ENCODE assay signal across 18 cellular contexts in the genomic region with DNA sequence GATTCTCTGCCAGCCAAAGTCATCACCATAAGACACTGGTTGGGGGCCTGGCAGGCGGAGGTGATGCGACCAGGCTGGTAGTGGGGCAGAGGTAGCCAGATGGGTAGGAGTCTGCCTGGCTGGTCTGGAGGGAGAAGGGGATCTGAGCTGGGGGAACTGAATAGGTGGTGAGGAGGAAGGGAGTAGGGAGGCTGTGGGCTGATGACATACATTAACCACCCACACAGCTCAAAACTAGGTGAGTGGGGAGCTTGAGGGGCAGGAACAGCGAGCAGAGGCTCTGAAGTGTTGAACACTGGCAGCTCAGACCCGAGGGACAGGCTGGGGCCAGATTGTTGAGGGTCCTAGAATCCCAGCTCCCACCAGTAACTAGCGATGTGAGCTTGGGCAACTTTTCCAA.
DNase-seq lines count a peak whose midpoint lies in the region; ATAC-seq and TF ChIP-seq lines count a peak whose summit lies in the region.
"Had no signal": no experiment of that assay in that cellular context is flagged by ENCODE, and none has a peak within 500 bp of the region (broad histone marks: within the 10 kb centered on the region; RNA-seq: fewer than 3 reads in every experiment).

No MANE protein-coding gene starts in this region.

- H3K9me3 ChIP-seq in right atrium auricular region (no peaks in the 10 kb centered on the region), heart left ventricle (no peaks in the 10 kb centered on the region), endodermal cell (ENCODE audit: control insufficient read depth, low read length) (no peaks in the 10 kb centered on the region), gastrocnemius medialis (no peaks in the 10 kb centered on the region)
- H3K9me3 ChIP-seq: SJSA1 had no signal

- ATAC-seq in heart left ventricle (no peak), gastrocnemius medialis (no peak), GM18502 (IDR thresholded peaks at IDR 0.05; ENCODE audit: poor library complexity, unreplicated experiment) (no peak)
- ATAC-seq: HepG2 had no signal

- TF ChIP-seq CTCF in right atrium auricular region (IDR thresholded peaks at IDR 0.05) (no peak), heart left ventricle (IDR thresholded peaks at IDR 0.05) (no peak), endodermal cell (conservative IDR thresholded peaks at IDR 0.05) (no peak), gastrocnemius medialis (IDR thresholded peaks at IDR 0.05 in 4 of 5, conservative IDR thresholded peaks at IDR 0.05 in 1 of 5) (no peak)

- no peaks in the 10 kb centered on the region for H3K9me3 Mint-ChIP-seq in endodermal cell
- H3K9me3 Mint-ChIP-seq: activated CD4-positive, alpha-beta T cell treated with anti-CD3 and anti-CD28 coated beads, Interleukin-2, amount 10 ng/mL, durations not matched to agents 24 days and 14 days; stimulated activated naive CD8-positive, alpha-beta T cell treated with anti-CD3 and anti-CD28 coated beads, Interleukin-15, Interleukin-2, amounts not matched to agents 100 ng/mL and 50 ng/mL, for 24 hours; T-helper 1 cell treated with Interleukin-12 subunit alpha and Interleukin-12 subunit beta and Interleukin-4 antibody, amounts not matched to agents 30 μg/mL and 1 μg/mL, for 36 hours had no signal

- no peaks in the 10 kb centered on the region for H3K36me3 Mint-ChIP-seq in endodermal cell (ENCODE audit: low read depth)
- H3K36me3 Mint-ChIP-seq: naive thymus-derived CD4-positive, alpha-beta T cell had no signal

- H3K27me3 Mint-ChIP-seq in endodermal cell (ENCODE audit: insufficient read depth), result peaks cover 5% of the 10 kb centered on the region

- H3K27ac Mint-ChIP-seq in endodermal cell, result peak overlapping the region; percentile 11
- H3K27ac Mint-ChIP-seq: activated CD4-positive, alpha-beta T cell treated with anti-CD3 and anti-CD28 coated beads, Interleukin-2, amount 10 ng/mL, durations not matched to agents 24 days and 14 days; naive thymus-derived CD4-positive, alpha-beta T cell; stimulated activated naive CD8-positive, alpha-beta T cell treated with anti-CD3 and anti-CD28 coated beads, Interleukin-15, Interleukin-2, amounts not matched to agents 100 ng/mL and 50 ng/mL, for 24 hours; T-helper 1 cell treated with Interleukin-12 subunit alpha and Interleukin-12 subunit beta and Interleukin-4 antibody, amounts not matched to agents 30 μg/mL and 1 μg/mL, for 36 hours had no signal

- in situ Hi-C loops in gastrocnemius medialis (cut with MboI; ENCODE audit: low sequenced_read_pairs in 4 of 4), result no loop called here

- peaks cover 33% of the 10 kb centered on the region for H3K4me1 Mint-ChIP-seq in endodermal cell

- H3K4me1 ChIP-seq in right atrium auricular region, result peaks cover 0 to 94% of the 10 kb centered on the region in 2 donors
- peaks cover 27 to 95% (median 83%) of the 10 kb centered on the region in 12 donors for H3K4me1 ChIP-seq in heart left ventricle
- peaks cover 4% of the 10 kb centered on the region for H3K4me1 ChIP-seq in endodermal cell (ENCODE audit: control insufficient read depth, insufficient read depth, low read length)
- peaks cover 80 to 95% of the 10 kb centered on the region in 2 donors for H3K4me1 ChIP-seq in gastrocnemius medialis
- H3K4me1 ChIP-seq: SJSA1 had no signal

- TF ChIP-seq POLR2A in heart left ventricle (IDR thresholded peaks at IDR 0.05) (no peak), gastrocnemius medialis (IDR thresholded peaks at IDR 0.05) (no peak)

- H3K9ac ChIP-seq in endodermal cell (ENCODE audit: extremely low read depth, low read length, poor library complexity, severe bottlenecking), result no peak overlapping the region

- no peak for DNase-seq in right atrium auricular region (ENCODE audit: low spot score)
- DNase-seq in heart left ventricle, result no peak
- DNase-seq in endodermal cell, result no peak
- no peak for DNase-seq in gastrocnemius medialis
- DNase-seq in GM19240 (ENCODE audit: insufficient read length, low spot score), result no peak
- DNase-seq in stimulated activated CD4-positive, alpha-beta T cell treated with anti-CD3 and anti-CD28 coated beads, Interleukin-12 subunit alpha, Interleukin-12 subunit beta, amount 100 ng/mL, for 4 hours, result no peak
- no peak for DNase-seq in activated naive CD4-positive, alpha-beta T cell treated with Interleukin-2 at 50 U/mL for 16 hours
- DNase-seq: activated CD4-positive, alpha-beta T cell treated with anti-CD3 and anti-CD28 coated beads, Interleukin-2, amount 10 ng/mL, durations not matched to agents 24 days and 14 days; activated effector memory CD4-positive, alpha-beta T cell treated with Interleukin-2 at 50 U/mL for 16 hours; erythroblast; foreskin melanocyte; naive thymus-derived CD4-positive, alpha-beta T cell; NCI-H1694 had no signal

- H3K27ac ChIP-seq in right atrium auricular region (peak overlapping the region; percentile 8 to 37), heart left ventricle (peak overlapping the region in 2 of 12 donors; percentile 15 to 31), endodermal cell (ENCODE audit: low read depth, low read length) (no peak overlapping the region), gastrocnemius medialis (peak overlapping the region; percentile 11 to 43 (median 20))
- H3K27ac ChIP-seq: SJSA1 had no signal

- H3K36me3 ChIP-seq in right atrium auricular region (no peaks in the 10 kb centered on the region), heart left ventricle (no peaks in the 10 kb centered on the region), endodermal cell (ENCODE audit: control insufficient read depth, insufficient read depth, low read length) (no peaks in the 10 kb centered on the region), gastrocnemius medialis (no peaks in the 10 kb centered on the region)
- H3K36me3 ChIP-seq: SJSA1 had no signal

- no peak overlapping the region for H3K4me3 Mint-ChIP-seq in endodermal cell
- H3K4me3 Mint-ChIP-seq: activated CD4-positive, alpha-beta T cell treated with anti-CD3 and anti-CD28 coated beads, Interleukin-2, amount 10 ng/mL, durations not matched to agents 24 days and 14 days; naive thymus-derived CD4-positive, alpha-beta T cell; stimulated activated naive CD8-positive, alpha-beta T cell treated with anti-CD3 and anti-CD28 coated beads, Interleukin-15, Interleukin-2, amounts not matched to agents 100 ng/mL and 50 ng/mL, for 24 hours; T-helper 1 cell treated with Interleukin-12 subunit alpha and Interleukin-12 subunit beta and Interleukin-4 antibody, amounts not matched to agents 30 μg/mL and 1 μg/mL, for 36 hours had no signal

- WGBS in heart left ventricle, 4 donors, result 77 to 92% (median 81%) methylated on average over 5 of the region's 5 CpGs
- 93 to 100% methylated on average over 2 to 5 of the region's 5 CpGs for WGBS in endodermal cell (ENCODE audit: insufficient coverage in 1 of 2, insufficient read length in 1 of 2), 2 experiments

- intact Hi-C loops in heart left ventricle (cut with DNase I), result loop anchor here in 1 of 10 donors (10.0 kb wide), 1 partner anchor 188 kb away; no protein-coding TSS in a partner anchor
- intact Hi-C loops in gastrocnemius medialis (cut with DNase I; ENCODE audit: low total_unique reads), result no loop called here

- H3K27me3 ChIP-seq in right atrium auricular region, result no peaks in the 10 kb centered on the region
- H3K27me3 ChIP-seq in heart left ventricle, result peaks cover 0 to 10% (median 0%) of the 10 kb centered on the region in 9 donors
- H3K27me3 ChIP-seq in endodermal cell (ENCODE audit: control insufficient read depth, insufficient read depth, low read length, poor library complexity, severe bottlenecking), result no peaks in the 10 kb centered on the region
- H3K27me3 ChIP-seq in gastrocnemius medialis, result no peaks in the 10 kb centered on the region
- H3K27me3 ChIP-seq: SJSA1 had no signal

- H3K4me3 ChIP-seq in right atrium auricular region, result no peak overlapping the region
- no peak overlapping the region for H3K4me3 ChIP-seq in heart left ventricle
- H3K4me3 ChIP-seq in endodermal cell (ENCODE audit: low read length), result no peak overlapping the region
- H3K4me3 ChIP-seq in gastrocnemius medialis, result no peak overlapping the region
- H3K4me3 ChIP-seq: SJSA1 had no signal
